9 cellular contexts compared by ENCODE assay signal in the genomic region with DNA sequence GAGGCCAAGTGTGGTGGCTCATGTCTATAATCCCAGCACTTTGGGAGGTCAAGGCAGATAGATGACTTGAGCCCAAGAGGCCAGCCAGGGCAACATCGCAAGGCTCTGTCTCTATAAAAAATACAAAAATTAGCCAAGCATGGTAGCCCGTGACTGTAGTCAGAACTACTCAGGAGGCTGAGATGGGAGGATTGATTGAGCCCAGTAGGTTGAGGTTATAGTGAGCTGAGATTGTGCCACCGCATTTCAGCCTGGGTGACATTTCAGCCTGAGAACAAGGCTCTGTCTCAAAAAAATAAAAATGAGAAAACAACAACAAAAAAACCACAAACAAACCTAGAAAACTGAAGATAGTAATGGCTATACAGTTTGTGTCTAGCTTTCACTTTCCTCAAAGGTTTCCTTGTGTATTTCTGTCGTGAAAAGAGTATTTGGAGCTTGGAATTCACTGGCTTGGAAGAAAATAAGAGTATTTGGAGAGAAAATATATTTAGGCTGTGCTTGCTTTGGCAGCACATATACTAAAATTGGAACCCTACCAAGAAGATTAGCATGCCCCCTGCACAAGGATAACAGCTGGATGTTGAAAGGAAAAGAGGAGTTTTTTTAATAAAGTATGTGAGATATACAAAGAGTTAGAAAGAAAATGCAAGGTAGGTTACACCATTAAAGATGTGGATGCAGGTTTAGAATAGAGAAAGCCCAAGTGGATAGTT. TPM values are rescaled to one million over a fixed set of nuclear protein-coding genes. Genes with fewer than 3 reads are reported as not detected.
DNase-seq lines count a peak whose midpoint lies in the region; ATAC-seq lines count a peak whose summit lies in the region.
"Had no signal": no experiment of that assay in that cellular context is flagged by ENCODE, and none has a peak within 500 bp of the region (broad histone marks: within the 10 kb centered on the region; RNA-seq: fewer than 3 reads in every experiment).

No MANE protein-coding gene starts in this region.

- DNase-seq in NAMALWA (ENCODE audit: low spot score) (peak; percentile 47), caudate nucleus (lab: John Stamatoyannopoulos, UW) (no peak), superior temporal gyrus (ENCODE audit: extremely low spot score) (no peak), midbrain (lab: John Stamatoyannopoulos, UW) (no peak), cortex of kidney (lab: John Stamatoyannopoulos, UW) (no peak)
- no peak for DNase-seq in naive thymus-derived CD8-positive, alpha-beta T cell
- DNase-seq: activated gamma-delta T cell had no signal

- H3K4me2 ChIP-seq in BLaER1 treated with 17β-estradiol and CSF1 and Interleukin-3, amounts not matched to agents 10 nM and 100 nM: peak overlapping the region; percentile 3 to 53 (median 35); a peak in 17 of 22 replicates

- H3K27me3 ChIP-seq in BLaER1 treated with 17β-estradiol and CSF1 and Interleukin-3, amounts not matched to agents 10 nM and 100 nM: 0 out of 22 replicates have a peak, but pooled peaks cover 0 to 3% (median 0%) of the 10 kb centered on the region in 11 experiments

- peaks cover 0 to under 1% (median 0%) of the 10 kb centered on the region in 3 donors for H3K36me3 Mint-ChIP-seq in naive thymus-derived CD8-positive, alpha-beta T cell

- H3K27me3 Mint-ChIP-seq in naive thymus-derived CD8-positive, alpha-beta T cell: no peaks in the 10 kb centered on the region

- H3K9me3 Mint-ChIP-seq in naive thymus-derived CD8-positive, alpha-beta T cell: no peaks in the 10 kb centered on the region

- H3K9me3 ChIP-seq in BLaER1 treated with 17β-estradiol and CSF1 and Interleukin-3, amounts not matched to agents 10 nM and 100 nM (replicated peaks in 1 of 11): peaks cover 0 to 14% (median 7%) of the 10 kb centered on the region in 11 experiments; a peak in 6 of 22 replicates

- H4K20me1 ChIP-seq in BLaER1 treated with 17β-estradiol and CSF1 and Interleukin-3, amounts not matched to agents 10 nM and 100 nM: no peaks in the 10 kb centered on the region

- H3K27ac ChIP-seq in BLaER1 treated with 17β-estradiol and CSF1 and Interleukin-3, amounts not matched to agents 10 nM and 100 nM: peak overlapping the region in 2 of 11 experiments; percentile 20 to 29; a peak in 3 of 22 replicates
- peak overlapping the region; percentile 6 for H3K27ac ChIP-seq in caudate nucleus (ENCODE audit: low read depth, low read length)

- peak overlapping the region in 8 of 10 donors; percentile 6 to 50 (median 23) for H3K4me3 Mint-ChIP-seq in naive thymus-derived CD8-positive, alpha-beta T cell

- no peak overlapping the region for H3K4me3 ChIP-seq in BLaER1 treated with 17β-estradiol and CSF1 and Interleukin-3, amounts not matched to agents 10 nM and 100 nM

- H3K4me1 ChIP-seq in BLaER1 treated with 17β-estradiol and CSF1 and Interleukin-3, amounts not matched to agents 10 nM and 100 nM: peaks cover 18 to 40% (median 31%) of the 10 kb centered on the region in 10 experiments

- H3K9ac ChIP-seq in BLaER1 treated with 17β-estradiol and CSF1 and Interleukin-3, amounts not matched to agents 10 nM and 100 nM: no peak overlapping the region

- POLR2A ChIA-PET in naive thymus-derived CD8-positive, alpha-beta T cell (lab: Charles Lee): interaction anchor here (0.8 to 5.6 kb wide), 5 partner anchors 7 to 138 kb away, joined by 3 to 73 read pairs (median 3); no protein-coding TSS in a partner anchor

- peak overlapping the region; percentile 63 to 95 (median 84) for H3K27ac Mint-ChIP-seq in naive thymus-derived CD8-positive, alpha-beta T cell

- H3K36me3 ChIP-seq in BLaER1 treated with 17β-estradiol and CSF1 and Interleukin-3, amounts not matched to agents 10 nM and 100 nM: no peaks in the 10 kb centered on the region

- H3K4me1 Mint-ChIP-seq in naive thymus-derived CD8-positive, alpha-beta T cell: peaks cover 9 to 69% (median 41%) of the 10 kb centered on the region in 4 donors

- no peak for ATAC-seq in naive thymus-derived CD8-positive, alpha-beta T cell
- ATAC-seq in GM18907 (IDR thresholded peaks at IDR 0.05; ENCODE audit: unreplicated experiment): no peak

RNA-seq across cellular contexts. Expression of gene BIRC3, which starts 3.9 kb away (rescaled TPM):
- 10 to 100 TPM; 94.8 to 97.7 TPM for total RNA-seq in naive thymus-derived CD8-positive, alpha-beta T cell
- 10 to 100 TPM; 16.7 to 22.9 (median 19.1) TPM for polyA plus RNA-seq in naive thymus-derived CD8-positive, alpha-beta T cell

RNA-seq across cellular contexts. Expression of gene BIRC2, which starts 33.6 kb away (rescaled TPM):
- total RNA-seq in naive thymus-derived CD8-positive, alpha-beta T cell: 10 to 100 TPM; 56.4 to 56.9 TPM
- 10 to 100 TPM; 29.6 to 41.9 (median 32.2) TPM for polyA plus RNA-seq in naive thymus-derived CD8-positive, alpha-beta T cell
